Comparison of ENCODE assay signal across 2 cellular contexts in genomic region chr2:10033251-10034006, GRCh38.
TF ChIP-seq lines count a peak whose summit lies in the region.

No MANE protein-coding gene starts in this region.

TF ChIP-seq in SK-N-SH, 30 proteins besides CTCF, POLR2A, EP300 and RAD21:
- TF ChIP-seq, protein P1, sequence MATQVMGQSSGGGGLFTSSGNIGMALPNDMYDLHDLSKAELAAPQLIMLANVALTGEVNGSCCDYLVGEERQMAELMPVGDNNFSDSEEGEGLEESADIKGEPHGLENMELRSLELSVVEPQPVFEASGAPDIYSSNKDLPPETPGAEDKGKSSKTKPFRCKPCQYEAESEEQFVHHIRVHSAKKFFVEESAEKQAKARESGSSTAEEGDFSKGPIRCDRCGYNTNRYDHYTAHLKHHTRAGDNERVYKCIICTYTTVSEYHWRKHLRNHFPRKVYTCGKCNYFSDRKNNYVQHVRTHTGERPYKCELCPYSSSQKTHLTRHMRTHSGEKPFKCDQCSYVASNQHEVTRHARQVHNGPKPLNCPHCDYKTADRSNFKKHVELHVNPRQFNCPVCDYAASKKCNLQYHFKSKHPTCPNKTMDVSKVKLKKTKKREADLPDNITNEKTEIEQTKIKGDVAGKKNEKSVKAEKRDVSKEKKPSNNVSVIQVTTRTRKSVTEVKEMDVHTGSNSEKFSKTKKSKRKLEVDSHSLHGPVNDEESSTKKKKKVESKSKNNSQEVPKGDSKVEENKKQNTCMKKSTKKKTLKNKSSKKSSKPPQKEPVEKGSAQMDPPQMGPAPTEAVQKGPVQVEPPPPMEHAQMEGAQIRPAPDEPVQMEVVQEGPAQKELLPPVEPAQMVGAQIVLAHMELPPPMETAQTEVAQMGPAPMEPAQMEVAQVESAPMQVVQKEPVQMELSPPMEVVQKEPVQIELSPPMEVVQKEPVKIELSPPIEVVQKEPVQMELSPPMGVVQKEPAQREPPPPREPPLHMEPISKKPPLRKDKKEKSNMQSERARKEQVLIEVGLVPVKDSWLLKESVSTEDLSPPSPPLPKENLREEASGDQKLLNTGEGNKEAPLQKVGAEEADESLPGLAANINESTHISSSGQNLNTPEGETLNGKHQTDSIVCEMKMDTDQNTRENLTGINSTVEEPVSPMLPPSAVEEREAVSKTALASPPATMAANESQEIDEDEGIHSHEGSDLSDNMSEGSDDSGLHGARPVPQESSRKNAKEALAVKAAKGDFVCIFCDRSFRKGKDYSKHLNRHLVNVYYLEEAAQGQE (IDR thresholded peaks at IDR 0.05; ENCODE audit: low read depth, low read length), result 0 out of 2 replicates have a peak, but pooled peaks have one; percentile 60
- TF ChIP-seq TEAD4 (IDR thresholded peaks at IDR 0.05; ENCODE audit: borderline replicate concordance, insufficient read depth) (no peak), GABPA (IDR thresholded peaks at IDR 0.05; ENCODE audit: low read depth) (no peak)

TF ChIP-seq in HEK293, 187 proteins besides CTCF, POLR2A, EP300 and RAD21:
- TF ChIP-seq, protein P1 (tag by site-specific recombination; IDR thresholded peaks at IDR 0.05), result peak; percentile 61
- TF ChIP-seq ZNF223 (tag by site-specific recombination; IDR thresholded peaks at IDR 0.05), result no peak
- no peak for TF ChIP-seq ZSCAN16 (tag by site-specific recombination; IDR thresholded peaks at IDR 0.05)
- TF ChIP-seq ZSCAN23 (tag by site-specific recombination; IDR thresholded peaks at IDR 0.05), result no peak
- no peak for TF ChIP-seq ZBTB11 (tag by site-specific recombination; conservative IDR thresholded peaks at IDR 0.05; ENCODE audit: low read depth)
- TF ChIP-seq ZNF530 (tag by site-specific recombination; IDR thresholded peaks at IDR 0.05; ENCODE audit: low read depth), result no peak
- TF ChIP-seq, protein P2, sequence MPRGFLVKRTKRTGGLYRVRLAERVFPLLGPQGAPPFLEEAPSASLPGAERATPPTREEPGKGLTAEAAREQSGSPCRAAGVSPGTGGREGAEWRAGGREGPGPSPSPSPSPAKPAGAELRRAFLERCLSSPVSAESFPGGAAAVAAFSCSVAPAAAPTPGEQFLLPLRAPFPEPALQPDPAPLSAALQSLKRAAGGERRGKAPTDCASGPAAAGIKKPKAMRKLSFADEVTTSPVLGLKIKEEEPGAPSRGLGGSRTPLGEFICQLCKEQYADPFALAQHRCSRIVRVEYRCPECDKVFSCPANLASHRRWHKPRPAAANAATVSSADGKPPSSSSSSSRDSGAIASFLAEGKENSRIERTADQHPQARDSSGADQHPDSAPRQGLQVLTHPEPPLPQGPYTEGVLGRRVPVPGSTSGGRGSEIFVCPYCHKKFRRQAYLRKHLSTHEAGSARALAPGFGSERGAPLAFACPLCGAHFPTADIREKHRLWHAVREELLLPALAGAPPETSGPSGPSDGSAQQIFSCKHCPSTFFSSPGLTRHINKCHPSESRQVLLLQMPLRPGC (tag by site-specific recombination; IDR thresholded peaks at IDR 0.05), result no peak
- TF ChIP-seq ZSCAN18 (tag by site-specific recombination; IDR thresholded peaks at IDR 0.05), result no peak
- TF ChIP-seq, protein P3, sequence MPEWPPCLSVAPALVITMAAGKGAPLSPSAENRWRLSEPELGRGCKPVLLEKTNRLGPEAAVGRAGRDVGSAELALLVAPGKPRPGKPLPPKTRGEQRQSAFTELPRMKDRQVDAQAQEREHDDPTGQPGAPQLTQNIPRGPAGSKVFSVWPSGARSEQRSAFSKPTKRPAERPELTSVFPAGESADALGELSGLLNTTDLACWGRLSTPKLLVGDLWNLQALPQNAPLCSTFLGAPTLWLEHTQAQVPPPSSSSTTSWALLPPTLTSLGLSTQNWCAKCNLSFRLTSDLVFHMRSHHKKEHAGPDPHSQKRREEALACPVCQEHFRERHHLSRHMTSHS (tag by site-specific recombination; IDR thresholded peaks at IDR 0.05), result no peak
